ENCODE assay signal across 8 cellular contexts in the genomic region with DNA sequence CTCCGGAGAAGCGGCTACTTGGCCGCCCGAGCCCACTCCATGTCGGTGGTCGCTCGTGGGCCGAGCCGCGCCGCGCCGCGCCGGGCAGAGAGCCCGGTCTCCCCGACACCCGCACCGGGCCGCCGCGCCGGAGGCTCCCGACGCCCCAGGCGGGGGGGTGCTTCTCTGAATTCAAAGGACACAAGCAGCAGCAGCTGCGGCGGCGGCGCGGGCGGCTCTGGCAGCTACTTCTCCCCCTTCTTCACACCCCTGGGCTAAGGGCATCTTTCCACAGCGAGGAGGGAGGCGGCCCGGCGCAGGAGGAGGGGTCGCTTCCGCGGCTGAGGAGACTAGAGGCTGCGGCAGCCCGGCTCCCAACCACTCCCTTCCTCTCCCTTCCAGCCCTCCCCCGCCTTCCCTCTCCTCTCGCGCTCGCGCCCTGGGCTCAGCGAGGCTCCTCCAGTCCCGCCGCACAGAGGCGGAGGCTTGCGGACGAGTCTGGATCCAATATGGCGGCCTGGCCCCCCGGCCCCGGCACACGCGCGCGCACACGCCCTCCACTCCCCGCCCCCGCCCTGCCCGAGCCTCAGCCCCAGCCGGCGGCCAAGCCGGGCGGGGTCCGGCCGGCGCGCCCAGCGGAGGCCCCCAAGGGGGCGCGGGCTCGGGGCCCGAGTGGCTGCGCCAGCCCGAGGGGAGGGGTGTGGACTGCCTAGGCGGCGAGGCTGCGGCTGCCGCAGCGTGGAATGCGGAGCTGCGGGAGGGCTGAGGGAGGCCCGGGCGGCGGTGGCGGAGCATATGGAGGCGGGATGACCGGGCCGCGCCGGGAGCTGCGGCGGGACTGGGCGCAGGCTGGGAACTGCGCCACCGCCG. TPM values are rescaled to one million over a fixed set of nuclear protein-coding genes. Genes with fewer than 3 reads are reported as not detected.
DNase-seq lines count a peak whose midpoint lies in the region; TF ChIP-seq lines count a peak whose summit lies in the region.

A gene with protein sequence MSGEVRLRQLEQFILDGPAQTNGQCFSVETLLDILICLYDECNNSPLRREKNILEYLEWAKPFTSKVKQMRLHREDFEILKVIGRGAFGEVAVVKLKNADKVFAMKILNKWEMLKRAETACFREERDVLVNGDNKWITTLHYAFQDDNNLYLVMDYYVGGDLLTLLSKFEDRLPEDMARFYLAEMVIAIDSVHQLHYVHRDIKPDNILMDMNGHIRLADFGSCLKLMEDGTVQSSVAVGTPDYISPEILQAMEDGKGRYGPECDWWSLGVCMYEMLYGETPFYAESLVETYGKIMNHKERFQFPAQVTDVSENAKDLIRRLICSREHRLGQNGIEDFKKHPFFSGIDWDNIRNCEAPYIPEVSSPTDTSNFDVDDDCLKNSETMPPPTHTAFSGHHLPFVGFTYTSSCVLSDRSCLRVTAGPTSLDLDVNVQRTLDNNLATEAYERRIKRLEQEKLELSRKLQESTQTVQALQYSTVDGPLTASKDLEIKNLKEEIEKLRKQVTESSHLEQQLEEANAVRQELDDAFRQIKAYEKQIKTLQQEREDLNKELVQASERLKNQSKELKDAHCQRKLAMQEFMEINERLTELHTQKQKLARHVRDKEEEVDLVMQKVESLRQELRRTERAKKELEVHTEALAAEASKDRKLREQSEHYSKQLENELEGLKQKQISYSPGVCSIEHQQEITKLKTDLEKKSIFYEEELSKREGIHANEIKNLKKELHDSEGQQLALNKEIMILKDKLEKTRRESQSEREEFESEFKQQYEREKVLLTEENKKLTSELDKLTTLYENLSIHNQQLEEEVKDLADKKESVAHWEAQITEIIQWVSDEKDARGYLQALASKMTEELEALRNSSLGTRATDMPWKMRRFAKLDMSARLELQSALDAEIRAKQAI (N-terminal part only) (minus strand): TSS at position 490 of the 849 bp plus-strand sequence. CDS start 1,310 bp downstream, outside the sequence.

- peak within 1 kb of the TSS; percentile 84 for H3K4me3 ChIP-seq in HFF-Myc (replicated peaks; ENCODE audit: low read depth, low read length)

- peaks cover 44% of the 10 kb centered on the region for H3K27me3 Mint-ChIP-seq in activated CD4-positive, alpha-beta memory T cell treated with anti-CD3 and anti-CD28 coated beads for 36 hours

- H3K4me1 Mint-ChIP-seq in activated CD4-positive, alpha-beta memory T cell treated with anti-CD3 and anti-CD28 coated beads for 36 hours (ENCODE audit: low read depth), result peaks cover 10% of the 10 kb centered on the region

- intact Hi-C loops in activated CD4-positive, alpha-beta memory T cell treated with anti-CD3 and anti-CD28 coated beads for 36 hours (cut with micrococcal nuclease), result no loop called here

- no peaks in the 10 kb centered on the region for H3K9me3 Mint-ChIP-seq in activated CD4-positive, alpha-beta memory T cell treated with anti-CD3 and anti-CD28 coated beads for 36 hours

- TF ChIP-seq CTCF in HFF-Myc (IDR thresholded peaks at IDR 0.05; ENCODE audit: low read depth, low read length, missing control alignments), result no peak

- DNase-seq in DMS114 treated with DMSO at 0.1 percent for 48 hours (lab: John Stamatoyannopoulos, UW; ENCODE audit: unreplicated experiment), result peak; percentile 38
- DNase-seq in HFF-Myc (ENCODE audit: extremely low read depth, low read depth), result peak; percentile 44
- peak; percentile 94 for DNase-seq in NCI-H2227 (lab: John Stamatoyannopoulos, UW; ENCODE audit: unreplicated experiment)
- peak; percentile 53 for DNase-seq in activated CD4-positive, alpha-beta memory T cell treated with anti-CD3 and anti-CD28 coated beads for 36 hours
- DNase-seq in lung microvascular endothelial cell (ENCODE audit: low read depth in 2 of 2), result peak; percentile 88 to 95
- DNase-seq in stimulated activated CD8-positive, alpha-beta memory T cell treated with anti-CD3 and anti-CD28 coated beads, Interleukin-4, amount 100 ng/mL, for 24 hours (ENCODE audit: low read depth), result peak; percentile 9
- no peak for DNase-seq in AML-193 (lab: John Stamatoyannopoulos, UW)

- CTCF ChIA-PET in activated CD4-positive, alpha-beta memory T cell treated with anti-CD3 and anti-CD28 coated beads for 36 hours (lab: Charles Lee), result no interaction called here

- H3K36me3 Mint-ChIP-seq in activated CD4-positive, alpha-beta memory T cell treated with anti-CD3 and anti-CD28 coated beads for 36 hours, result peaks cover 2% of the 10 kb centered on the region

- in situ Hi-C loops in endometrial microvascular endothelial cells (cut with HindIII; ENCODE audit: inconsistent ontology term, low pct_unique_long_range_greater_than_20kb, low sequenced_read_pairs), result loop anchor here (25.0 kb wide), 1 partner anchor 119 kb away; no protein-coding TSS in a partner anchor

- POLR2A ChIA-PET in activated CD4-positive, alpha-beta memory T cell treated with anti-CD3 and anti-CD28 coated beads for 36 hours (lab: Charles Lee), result no interaction called here

- peak within 1 kb of the TSS; percentile 77 for H3K4me3 Mint-ChIP-seq in activated CD4-positive, alpha-beta memory T cell treated with anti-CD3 and anti-CD28 coated beads for 36 hours

- H3K27ac Mint-ChIP-seq in activated CD4-positive, alpha-beta memory T cell treated with anti-CD3 and anti-CD28 coated beads for 36 hours, result no peak within 1 kb of the TSS

RNA-seq across cellular contexts. Expression of the gene that starts here (rescaled TPM):
- total RNA-seq in activated CD4-positive, alpha-beta memory T cell treated with anti-CD3 and anti-CD28 coated beads for 36 hours, result 1 to 10 TPM; 2.1 to 3.1 TPM
- total RNA-seq in endometrial microvascular endothelial cells (ENCODE audit: inconsistent ontology term) (47.6 TPM), lung microvascular endothelial cell (51.6 and 79.2 TPM in 2 replicates)

Comparison
In these comparisons a context has a peak if more than half of its experiments do, and no peak if none do; other contexts are left out.
1. RNA of the gene that starts here (total RNA-seq): 51.6 to 79.2 TPM in lung microvascular endothelial cell and 47.6 TPM in endometrial microvascular endothelial cells (single experiment); 2.1 to 3.1 TPM in activated CD4-positive, alpha-beta memory T cell treated with anti-CD3 and anti-CD28 coated beads for 36 hours; every median in the first group is over 10 times any median in the second.
2. DNase-seq: peak in DMS114 treated with DMSO at 0.1 percent for 48 hours (single experiment), HFF-Myc (single experiment), NCI-H2227 (single experiment), activated CD4-positive, alpha-beta memory T cell treated with anti-CD3 and anti-CD28 coated beads for 36 hours (single experiment), lung microvascular endothelial cell (2 of 2) and stimulated activated CD8-positive, alpha-beta memory T cell treated with anti-CD3 and anti-CD28 coated beads, Interleukin-4, amount 100 ng/mL, for 24 hours (single experiment); none in AML-193 (0 of 2).